Comparison of ENCODE assay signal across 8 cellular contexts in genomic region chr9:76441551-76442322, GRCh38. TPM values are rescaled to one million over a fixed set of nuclear protein-coding genes. Genes with fewer than 3 reads are reported as not detected.
DNase-seq lines count a peak whose midpoint lies in the region; ATAC-seq, FAIRE-seq and TF ChIP-seq lines count a peak whose summit lies in the region.

No MANE protein-coding gene starts in this region.

- POLR2A ChIA-PET in HCT116 (lab: Charles Lee): no interaction called here
- POLR2A ChIA-PET in CD4-positive, alpha-beta memory T cell (lab: Charles Lee; ENCODE audit: partially characterized antibody): no interaction called here

- TF ChIP-seq POLR2A in HCT116 (IDR thresholded peaks at IDR 0.05; ENCODE audit: borderline replicate concordance, extremely low read depth, insufficient read depth, insufficient read length) (no peak), suprapubic skin (IDR thresholded peaks at IDR 0.05) (no peak)

- H3K9me3 Mint-ChIP-seq in CD4-positive, alpha-beta memory T cell: peaks cover 0 to 4% (median 2%) of the 10 kb centered on the region in 8 donors

- no TSS peak for BruUV-seq in HCT116 (replicated peaks; lab: Mats Ljungman, UMichigan)

- H3K79me2 ChIP-seq in HCT116 (ENCODE audit: insufficient read depth, low read length) (no peaks in the 10 kb centered on the region), MM.1S (ENCODE audit: low read length) (no peaks in the 10 kb centered on the region)

- RAD21 ChIA-PET in HCT116 (lab: Charles Lee; ENCODE audit: low non-redundant PET in 1 of 2, low total read pairs in 2 of 2, uncharacterized antibody in 2 of 2, unreplicated experiment in 2 of 2): interaction anchor here in 1 of 2 experiments (0.7 kb wide), 1 partner anchor 1292 kb away, joined by 3 read pairs; no protein-coding TSS in a partner anchor

- no peak overlapping the region for H3K9ac ChIP-seq in HCT116 (ENCODE audit: low read length)
- no peak overlapping the region for H3K9ac ChIP-seq in MM.1S (ENCODE audit: low read length)

- WGBS in suprapubic skin: 89% methylated on average over 10 of the region's 10 CpGs

- TF ChIP-seq EP300 in suprapubic skin (IDR thresholded peaks at IDR 0.05): no peak

- H3K9me3 ChIP-seq in HCT116 (ENCODE audit: control insufficient read depth in 1 of 2, insufficient read depth in 1 of 2, low read depth in 1 of 2, low read length in 2 of 2) (no peaks in the 10 kb centered on the region), MM.1S (replicated peaks; ENCODE audit: insufficient read depth, low read length) (no peaks in the 10 kb centered on the region), suprapubic skin (no peaks in the 10 kb centered on the region)
- no peaks in the 10 kb centered on the region for H3K9me3 ChIP-seq in CD4-positive, alpha-beta memory T cell (ENCODE audit: control insufficient read depth in 1 of 2, low read length in 2 of 2)

- DNase-seq in HCT116 (ENCODE audit: low read depth, low spot score) (no peak), RPMI7951 (ENCODE audit: low read depth) (peak; percentile 71), left kidney (ENCODE audit: low read depth, low spot score) (peak; percentile 64), frontal cortex (ENCODE audit: low spot score in 2 of 2) (no peak), MM.1S (no peak), suprapubic skin (ENCODE audit: low spot score in 2 of 2) (no peak)
- no peak for DNase-seq in CD4-positive, alpha-beta memory T cell

- no peaks in the 10 kb centered on the region for H3K36me3 ChIP-seq in HCT116 (ENCODE audit: control insufficient read depth in 1 of 2, insufficient read depth in 2 of 2, low read length in 2 of 2)
- no peaks in the 10 kb centered on the region for H3K36me3 ChIP-seq in CD4-positive, alpha-beta memory T cell (ENCODE audit: insufficient read depth, low read length)
- H3K36me3 ChIP-seq in MM.1S (replicated peaks; ENCODE audit: insufficient read depth, low read length): no peaks in the 10 kb centered on the region
- H3K36me3 ChIP-seq in suprapubic skin: no peaks in the 10 kb centered on the region

- no peaks in the 10 kb centered on the region for H3F3A ChIP-seq in MM.1S (ENCODE audit: insufficient read depth, low read length)

- TF ChIP-seq CTCF in HCT116 (IDR thresholded peaks at IDR 0.05 in 2 of 3, conservative IDR thresholded peaks at IDR 0.05 in 1 of 3; ENCODE audit: borderline replicate concordance in 1 of 3, insufficient read depth in 1 of 3, low read depth in 2 of 3, low read length in 2 of 3) (no peak), MM.1S (IDR thresholded peaks at IDR 0.05; ENCODE audit: low read length) (no peak), suprapubic skin (IDR thresholded peaks at IDR 0.05) (no peak)

- TF ChIP-seq RAD21 in HCT116 (IDR thresholded peaks at IDR 0.05; ENCODE audit: low read depth): no peak

- ATAC-seq in GM18511 (IDR thresholded peaks at IDR 0.05; ENCODE audit: unreplicated experiment) (peak; percentile 64), HCT116 (peak; percentile 50; the same call in 1 of the 2 replicates)

- peaks cover 0 to 2% of the 10 kb centered on the region in 2 donors for H3K27me3 Mint-ChIP-seq in CD4-positive, alpha-beta memory T cell

- intact Hi-C loops in HCT116 (cut with micrococcal nuclease): no loop called here
- intact Hi-C loops in CD4-positive, alpha-beta memory T cell (cut with micrococcal nuclease): no loop called here

- H4K20me1 ChIP-seq in HCT116 (ENCODE audit: insufficient read depth) (no peaks in the 10 kb centered on the region), MM.1S (ENCODE audit: insufficient read depth, low read length) (no peaks in the 10 kb centered on the region)

- H3K9me2 ChIP-seq in HCT116 (ENCODE audit: insufficient read depth) (no peaks in the 10 kb centered on the region), MM.1S (replicated peaks; ENCODE audit: insufficient read depth, low read length) (no peaks in the 10 kb centered on the region)

- H2AFZ ChIP-seq in HCT116 (ENCODE audit: low read depth, low read length, poor library complexity, severe bottlenecking): no peak overlapping the region
- H2AFZ ChIP-seq in MM.1S (ENCODE audit: low read length): no peak overlapping the region

- CTCF ChIA-PET in HCT116 (lab: Charles Lee): no interaction called here
- CTCF ChIA-PET in CD4-positive, alpha-beta memory T cell (lab: Charles Lee; ENCODE audit: partially characterized antibody): interaction anchor here (1.2 to 2.2 kb wide), 4 partner anchors 22 to 708 kb away, joined by 3 to 9 read pairs (median 4); partner anchors contain the start of gene RFK

- peak overlapping the region in 3 of 8 donors; percentile 7 to 31 (median 8) for H3K4me3 Mint-ChIP-seq in CD4-positive, alpha-beta memory T cell

- H3K4me2 ChIP-seq in HCT116 (ENCODE audit: low read length) (peak overlapping the region; percentile 1; the same call in 1 of the 2 replicates), MM.1S (ENCODE audit: low read depth, low read length) (no peak overlapping the region)

- H3K4me1 ChIP-seq in HCT116 (ENCODE audit: control insufficient read depth in 1 of 2, insufficient read depth in 2 of 2, low read length in 2 of 2) (peaks cover 2 to 10% of the 10 kb centered on the region in 2 experiments; a peak in 3 of 4 replicates), MM.1S (ENCODE audit: low read length) (no peaks in the 10 kb centered on the region), suprapubic skin (no peaks in the 10 kb centered on the region)
- peaks cover 8% of the 10 kb centered on the region for H3K4me1 ChIP-seq in CD4-positive, alpha-beta memory T cell (ENCODE audit: insufficient read depth, low read length)

- H3K4me3 ChIP-seq in HCT116 (replicated peaks in 1 of 2; ENCODE audit: low read depth in 1 of 2, low read length in 2 of 2) (no peak overlapping the region), MM.1S (ENCODE audit: low read length) (no peak overlapping the region), suprapubic skin (no peak overlapping the region)
- H3K4me3 ChIP-seq in CD4-positive, alpha-beta memory T cell (ENCODE audit: low read length in 2 of 2): no peak overlapping the region

- no peak for FAIRE-seq in frontal cortex (lab: Jason Lieb, UNC)

- H3K27ac ChIP-seq in HCT116 (ENCODE audit: low read depth, low read length) (no peak overlapping the region), MM.1S (ENCODE audit: low read length) (no peak overlapping the region), suprapubic skin (no peak overlapping the region)
- no peak overlapping the region for H3K27ac ChIP-seq in CD4-positive, alpha-beta memory T cell (ENCODE audit: low read depth, low read length)

- H3K27me3 ChIP-seq in HCT116 (ENCODE audit: insufficient read depth, low read length): no peaks in the 10 kb centered on the region
- no peaks in the 10 kb centered on the region for H3K27me3 ChIP-seq in CD4-positive, alpha-beta memory T cell (ENCODE audit: insufficient read depth, low read length)
- H3K27me3 ChIP-seq in MM.1S (replicated peaks; ENCODE audit: insufficient read depth, low read length): no peaks in the 10 kb centered on the region
- no peaks in the 10 kb centered on the region for H3K27me3 ChIP-seq in suprapubic skin

- H3K27ac Mint-ChIP-seq in CD4-positive, alpha-beta memory T cell: no peak overlapping the region

- H3K36me3 Mint-ChIP-seq in CD4-positive, alpha-beta memory T cell: no peaks in the 10 kb centered on the region

- H3K4me1 Mint-ChIP-seq in CD4-positive, alpha-beta memory T cell: peaks cover 0 to 12% (median 7%) of the 10 kb centered on the region in 4 donors

TF ChIP-seq in HCT116, 20 proteins besides CTCF, POLR2A, EP300 and RAD21:
- TF ChIP-seq ZFX (IDR thresholded peaks at IDR 0.05) (no peak), SP1 (IDR thresholded peaks at IDR 0.05; ENCODE audit: low read depth) (no peak), CBX3 (IDR thresholded peaks at IDR 0.05; ENCODE audit: low read depth) (no peak), TCF7L2 (IDR thresholded peaks at IDR 0.05; ENCODE audit: borderline replicate concordance, extremely low read depth, insufficient read depth, insufficient read length) (no peak), EZH2phosphoT487 (IDR thresholded peaks at IDR 0.05; ENCODE audit: borderline replicate concordance) (no peak), ZNF274 (IDR thresholded peaks at IDR 0.05; ENCODE audit: low read depth, low read length) (no peak)

RNA-seq across cellular contexts. Expression of gene GCNT1, which starts 17.2 kb away (rescaled TPM):
- 5.8 TPM for total RNA-seq in HCT116 (2021; ENCODE audit: unreplicated experiment)
- 3.8 and 4.3 TPM in 2 replicates for polyA plus RNA-seq in HCT116 (2012)
- total RNA-seq in RPMI7951 (2014; rRNA removed; shearing (Covaris generic)): 1.2 and 1.7 TPM in 2 replicates
- 1 to 10 TPM; 3.4 to 5.8 TPM for total RNA-seq in CD4-positive, alpha-beta memory T cell
- 1 to 10 TPM; 9.2 to 9.3 TPM for polyA plus RNA-seq in CD4-positive, alpha-beta memory T cell
- total RNA-seq in frontal cortex: 6.9 TPM
- total RNA-seq in suprapubic skin: 1 to 10 TPM; 1.0 to 7.9 (median 5.4) TPM

RNA-seq across cellular contexts. Expression of gene RFK, which starts 47.5 kb away (rescaled TPM):
- total RNA-seq in HCT116 (2021; ENCODE audit: unreplicated experiment) (35.0 TPM), frontal cortex (110 TPM), suprapubic skin (10 to 100 TPM in 2 of 4 donors, 1 to 10 TPM in 2; 6.3 to 14.4 (median 10.5) TPM)
- 12.2 and 12.3 TPM in 2 replicates for polyA plus RNA-seq in HCT116 (2012)
- total RNA-seq in RPMI7951 (2014; rRNA removed; shearing (Covaris generic)): 22.7 and 24.8 TPM in 2 replicates
- 10 to 100 TPM; 13.5 to 16.8 TPM for total RNA-seq in CD4-positive, alpha-beta memory T cell
- 10 to 100 TPM; 28.4 to 42.9 TPM for polyA plus RNA-seq in CD4-positive, alpha-beta memory T cell

Comparison
In these comparisons a context has a peak if more than half of its experiments do, and no peak if none do; other contexts are left out.
1. DNase-seq: peak in RPMI7951 (single experiment) and left kidney (single experiment); none in HCT116 (single experiment), CD4-positive, alpha-beta memory T cell (0 of 5), frontal cortex (0 of 2), MM.1S (single experiment) and suprapubic skin (0 of 2).